In the genomic region with DNA sequence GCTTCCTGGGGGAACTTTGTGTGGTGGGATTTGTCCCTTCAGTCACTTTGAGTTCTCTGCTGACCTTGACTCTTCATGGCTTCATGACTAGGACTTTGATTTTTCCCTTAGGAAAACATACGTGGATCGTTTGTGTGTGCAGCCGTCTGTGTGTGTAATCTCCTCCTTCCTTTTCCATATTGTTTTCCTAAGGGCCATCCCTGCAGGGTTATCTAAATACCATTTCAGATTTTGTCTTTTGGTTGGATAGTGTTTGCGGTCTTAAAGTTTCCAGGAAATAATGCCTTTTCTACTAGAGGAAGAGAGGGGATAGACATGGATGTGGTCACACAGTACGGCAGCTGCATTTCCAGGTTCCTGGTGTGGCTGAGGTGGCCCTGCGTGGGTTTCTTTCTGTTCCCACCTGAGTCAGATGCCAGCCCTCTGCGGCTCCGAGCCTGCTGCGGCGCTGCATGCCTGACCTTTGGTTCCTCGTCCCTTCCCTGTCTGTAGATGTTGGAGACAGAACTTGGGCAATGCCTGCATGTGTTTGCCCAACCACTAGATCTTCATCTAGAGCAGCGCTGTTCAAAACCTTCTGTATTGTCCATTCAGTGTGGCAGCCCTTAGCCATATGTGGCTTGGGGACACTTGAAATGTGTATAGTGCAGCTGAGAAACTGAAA, we compare ENCODE assay signal across 10 cellular contexts.
A peak's percentile ranks its signal among the peaks of the same experiment; 100 is the strongest.
DNase-seq lines count a peak whose midpoint lies in the region; ATAC-seq and TF ChIP-seq lines count a peak whose summit lies in the region.
"Had no signal": no experiment of that assay in that cellular context is flagged by ENCODE, and none has a peak within 500 bp of the region (broad histone marks: within the 10 kb centered on the region; RNA-seq: fewer than 3 reads in every experiment).

No MANE protein-coding gene starts in this region.

- DNase-seq in adipocyte (ENCODE audit: low read depth) (no peak), left lobe of liver (ENCODE audit: low spot score) (peak; percentile 75), spleen (peak; percentile 65), NCI-H2171 treated with DMSO at 0.1 percent for 48 hours (lab: John Stamatoyannopoulos, UW) (no peak), MG63 (no peak)
- DNase-seq: CD4-positive, alpha-beta T cell; NCI-H2081 treated with DMSO at 0.1 percent for 48 hours had no signal

- 61 to 77% (median 74%) methylated on average over 12 of the region's 12 CpGs for WGBS in spleen, 5 donors

- no peak for TF ChIP-seq POLR2A in spleen (IDR thresholded peaks at IDR 0.05)

- no peaks in the 10 kb centered on the region for H3K9me3 ChIP-seq in adipocyte (ENCODE audit: control insufficient read depth, low read length)
- no peaks in the 10 kb centered on the region for H3K9me3 ChIP-seq in spleen
- no peaks in the 10 kb centered on the region for H3K9me3 ChIP-seq in MG63

- H3K4me1 ChIP-seq in adipocyte (ENCODE audit: control insufficient read depth, insufficient read depth, low read length), result peaks cover 37% of the 10 kb centered on the region
- H3K4me1 ChIP-seq in spleen, result peaks cover 10 to 82% (median 58%) of the 10 kb centered on the region in 6 donors

- intact Hi-C loops in spleen (cut with DNase I; ENCODE audit: low total_unique reads), result no loop called here

- H3K4me3 ChIP-seq in adipocyte (ENCODE audit: low read length) (peak overlapping the region; percentile 74), spleen (peak overlapping the region in 2 of 8 donors; percentile 10 to 47), MG63 (no peak overlapping the region)

- ATAC-seq in GM19351 (IDR thresholded peaks at IDR 0.05; ENCODE audit: unreplicated experiment) (peak; percentile 20), left lobe of liver (peak; percentile 93), HG02623 (IDR thresholded peaks at IDR 0.05; ENCODE audit: unreplicated experiment) (no peak), HG03520 (IDR thresholded peaks at IDR 0.05; ENCODE audit: unreplicated experiment) (no peak)

- peak overlapping the region; percentile 72 for H3K9ac ChIP-seq in adipocyte (ENCODE audit: low read length)

- H3K36me3 ChIP-seq in adipocyte (ENCODE audit: control insufficient read depth, insufficient read depth, low read length, severe bottlenecking) (no peaks in the 10 kb centered on the region), spleen (peaks cover 0 to 30% (median 0%) of the 10 kb centered on the region in 6 donors), MG63 (no peaks in the 10 kb centered on the region)

- TF ChIP-seq CTCF in spleen (IDR thresholded peaks at IDR 0.05 in 8 of 11, conservative IDR thresholded peaks at IDR 0.05 in 3 of 11), result no peak

- peak overlapping the region; percentile 28 to 83 (median 78) for H3K27ac ChIP-seq in spleen

- H3K27me3 ChIP-seq in adipocyte (replicated peaks; ENCODE audit: control insufficient read depth, insufficient read depth, low read length) (no peaks in the 10 kb centered on the region), spleen (replicated peaks in 1 of 7) (no peaks in the 10 kb centered on the region), MG63 (no peaks in the 10 kb centered on the region)

Comparison
In these comparisons a context has a peak if more than half of its experiments do, and no peak if none do; other contexts are left out.
1. ATAC-seq: peak in GM19351 (single experiment) and left lobe of liver (single experiment); none in HG02623 (single experiment) and HG03520 (single experiment).
2. DNase-seq: peak in left lobe of liver (single experiment) and spleen (single experiment); none in adipocyte (single experiment), NCI-H2171 treated with DMSO at 0.1 percent for 48 hours (single experiment) and MG63 (single experiment).